ENCODE assay signal across 1 cellular context in the genomic region with DNA sequence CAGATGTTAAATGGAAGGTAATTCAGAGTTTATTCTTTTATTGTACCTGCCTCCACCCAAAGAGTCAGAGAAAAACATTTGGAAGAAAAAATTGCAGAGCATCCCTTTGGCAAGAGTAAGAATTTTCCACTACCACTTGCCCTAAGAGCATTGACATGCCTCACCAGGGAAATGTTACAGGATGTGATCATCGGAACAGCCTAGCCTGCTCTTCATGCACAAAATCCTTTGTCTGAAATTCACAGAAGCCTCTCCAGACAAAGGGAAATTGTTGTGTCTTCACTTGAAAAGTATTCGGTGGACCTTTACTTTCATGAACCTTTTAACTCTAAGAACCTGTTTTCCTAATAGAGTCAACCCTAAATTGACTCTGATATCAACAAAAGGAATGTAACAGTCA.
TF ChIP-seq lines count a peak whose summit lies in the region.

No MANE protein-coding gene starts in this region.

TF ChIP-seq in IMR-90, 13 proteins besides CTCF, POLR2A, EP300 and RAD21:
- TF ChIP-seq MXI1 (IDR thresholded peaks at IDR 0.05; ENCODE audit: borderline replicate concordance, low read depth, low read length) (no peak), CEBPB (IDR thresholded peaks at IDR 0.05; ENCODE audit: low read depth, low read length) (no peak), FOS (IDR thresholded peaks at IDR 0.05; ENCODE audit: low read depth, low read length) (no peak), CHD1 (IDR thresholded peaks at IDR 0.05; ENCODE audit: low read depth, low read length) (no peak), MAFK (IDR thresholded peaks at IDR 0.05; ENCODE audit: low read depth, low read length) (no peak), NFE2L2 (IDR thresholded peaks at IDR 0.05; ENCODE audit: low read depth, low read length) (no peak), SMC3 (IDR thresholded peaks at IDR 0.05; ENCODE audit: low read depth, low read length) (no peak), MAZ (IDR thresholded peaks at IDR 0.05; ENCODE audit: borderline replicate concordance, low read depth, low read length) (no peak), RFX5 (IDR thresholded peaks at IDR 0.05; ENCODE audit: low read depth, low read length) (no peak), BHLHE40 (IDR thresholded peaks at IDR 0.05; ENCODE audit: low read depth, low read length) (no peak), RCOR1 (IDR thresholded peaks at IDR 0.05; ENCODE audit: insufficient replicate concordance, low read length) (no peak)
- TF ChIP-seq, protein P1, sequence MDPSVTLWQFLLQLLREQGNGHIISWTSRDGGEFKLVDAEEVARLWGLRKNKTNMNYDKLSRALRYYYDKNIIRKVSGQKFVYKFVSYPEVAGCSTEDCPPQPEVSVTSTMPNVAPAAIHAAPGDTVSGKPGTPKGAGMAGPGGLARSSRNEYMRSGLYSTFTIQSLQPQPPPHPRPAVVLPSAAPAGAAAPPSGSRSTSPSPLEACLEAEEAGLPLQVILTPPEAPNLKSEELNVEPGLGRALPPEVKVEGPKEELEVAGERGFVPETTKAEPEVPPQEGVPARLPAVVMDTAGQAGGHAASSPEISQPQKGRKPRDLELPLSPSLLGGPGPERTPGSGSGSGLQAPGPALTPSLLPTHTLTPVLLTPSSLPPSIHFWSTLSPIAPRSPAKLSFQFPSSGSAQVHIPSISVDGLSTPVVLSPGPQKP (IDR thresholded peaks at IDR 0.05; ENCODE audit: borderline replicate concordance, low read depth, low read length): no peak
- TF ChIP-seq, protein P2, sequence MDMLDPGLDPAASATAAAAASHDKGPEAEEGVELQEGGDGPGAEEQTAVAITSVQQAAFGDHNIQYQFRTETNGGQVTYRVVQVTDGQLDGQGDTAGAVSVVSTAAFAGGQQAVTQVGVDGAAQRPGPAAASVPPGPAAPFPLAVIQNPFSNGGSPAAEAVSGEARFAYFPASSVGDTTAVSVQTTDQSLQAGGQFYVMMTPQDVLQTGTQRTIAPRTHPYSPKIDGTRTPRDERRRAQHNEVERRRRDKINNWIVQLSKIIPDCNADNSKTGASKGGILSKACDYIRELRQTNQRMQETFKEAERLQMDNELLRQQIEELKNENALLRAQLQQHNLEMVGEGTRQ (IDR thresholded peaks at IDR 0.05; ENCODE audit: low read depth, low read length): no peak
